Comparison of ENCODE assay signal across 9 cellular contexts in the genomic region with DNA sequence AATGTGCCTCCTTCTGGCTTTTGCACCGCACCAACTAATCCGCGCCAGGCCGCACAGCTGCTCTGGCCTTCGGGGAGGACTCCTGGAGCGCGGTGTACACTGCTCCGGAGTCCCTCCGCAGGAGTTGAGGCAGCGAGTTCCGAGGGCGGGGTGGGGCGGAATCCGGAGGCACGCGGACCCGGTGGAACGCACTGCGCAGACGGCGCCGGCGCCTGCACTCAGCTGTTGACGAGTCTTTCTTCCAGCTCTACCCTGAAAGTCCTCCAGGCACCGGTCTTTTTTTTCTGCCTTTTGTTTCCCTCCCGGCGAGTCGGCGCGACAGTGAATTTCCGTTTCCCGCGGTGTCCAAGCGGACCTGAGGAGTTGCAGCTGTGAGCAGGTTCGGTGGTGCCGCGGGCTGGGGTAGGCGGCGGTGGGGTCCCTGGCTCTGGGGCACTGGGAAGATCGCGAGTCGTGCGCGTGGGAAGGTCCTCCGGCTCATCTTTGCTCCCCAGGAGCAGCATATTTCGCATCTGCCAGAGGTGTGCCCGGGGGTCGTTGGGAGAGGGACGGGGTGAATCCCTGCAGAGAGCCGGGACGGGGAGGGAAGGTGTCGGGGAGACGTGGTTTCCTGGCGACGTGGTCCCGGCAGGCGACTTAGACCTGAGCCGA. TPM values are rescaled to one million over a fixed set of nuclear protein-coding genes. Genes with fewer than 3 reads are reported as not detected.
DNase-seq lines count a peak whose midpoint lies in the region; ATAC-seq and TF ChIP-seq lines count a peak whose summit lies in the region.
"Had no signal": no experiment of that assay in that cellular context is flagged by ENCODE, and none has a peak within 500 bp of the region (broad histone marks: within the 10 kb centered on the region; RNA-seq: fewer than 3 reads in every experiment).

No MANE protein-coding gene starts in this region.

- H3K4me3 ChIP-seq in SJCRH30 = peak overlapping the region; percentile 67
- H3K4me3 ChIP-seq in heart left ventricle = peak overlapping the region; percentile 54 to 86 (median 70)
- H3K4me3 ChIP-seq in parathyroid adenoma (ENCODE audit: low read depth, low read length) = peak overlapping the region; percentile 66

- peak overlapping the region; percentile 63 for H3K27ac Mint-ChIP-seq in activated naive CD8-positive, alpha-beta T cell treated with anti-CD3 and anti-CD28 coated beads for 36 hours

- H3K27me3 Mint-ChIP-seq in activated naive CD8-positive, alpha-beta T cell treated with anti-CD3 and anti-CD28 coated beads for 36 hours = peaks cover 60% of the 10 kb centered on the region

- intact Hi-C loops in heart left ventricle (cut with DNase I) = no loop called here

- H3K9me3 ChIP-seq in SJCRH30 (replicated peaks) (no peaks in the 10 kb centered on the region), heart left ventricle (no peaks in the 10 kb centered on the region), parathyroid adenoma (ENCODE audit: control insufficient read depth, low read length) (no peaks in the 10 kb centered on the region)

- no peaks in the 10 kb centered on the region for H3K36me3 Mint-ChIP-seq in activated naive CD8-positive, alpha-beta T cell treated with anti-CD3 and anti-CD28 coated beads for 36 hours

- TF ChIP-seq CTCF in heart left ventricle (IDR thresholded peaks at IDR 0.05) (no peak), parathyroid adenoma (IDR thresholded peaks at IDR 0.05) (no peak)

- no peaks in the 10 kb centered on the region for H3K79me2 ChIP-seq in parathyroid adenoma

- ATAC-seq in HG03442 (IDR thresholded peaks at IDR 0.05; ENCODE audit: unreplicated experiment) (peak; percentile 47), heart left ventricle (peak; percentile 95 to 99 (median 97))

- peak overlapping the region; percentile 96 for H3K4me2 ChIP-seq in parathyroid adenoma (ENCODE audit: low read length)

- peak overlapping the region; percentile 66 for H3K27ac ChIP-seq in SJCRH30
- H3K27ac ChIP-seq in heart left ventricle = peak overlapping the region; percentile 53 to 92 (median 86)
- no peak overlapping the region for H3K27ac ChIP-seq in parathyroid adenoma

- no peaks in the 10 kb centered on the region for H3K27me3 ChIP-seq in SJCRH30
- peaks cover 0 to 15% (median 0%) of the 10 kb centered on the region in 9 donors for H3K27me3 ChIP-seq in heart left ventricle
- H3K27me3 ChIP-seq in parathyroid adenoma (ENCODE audit: control insufficient read depth, insufficient read depth, low read length) = no peaks in the 10 kb centered on the region

- H2AFZ ChIP-seq in parathyroid adenoma = peak overlapping the region; percentile 93

- DNase-seq in DMS53 treated with DMSO at 0.1 percent for 48 hours (lab: John Stamatoyannopoulos, UW; ENCODE audit: unreplicated experiment) (peak; percentile 75), SJCRH30 (peak; percentile 88), heart left ventricle (peak; percentile 77 to 86 (median 86)), ureter (ENCODE audit: low spot score) (peak; percentile 75), HuH-7.5 (ENCODE audit: low spot score) (no peak)
- peak; percentile 66 for DNase-seq in activated naive CD8-positive, alpha-beta T cell treated with anti-CD3 and anti-CD28 coated beads for 36 hours

- peak overlapping the region; percentile 87 for H3K4me3 Mint-ChIP-seq in activated naive CD8-positive, alpha-beta T cell treated with anti-CD3 and anti-CD28 coated beads for 36 hours

- H3K36me3 ChIP-seq in SJCRH30 = 0 out of 2 replicates have a peak, but pooled peaks cover 5% of the 10 kb centered on the region
- H3K36me3 ChIP-seq in heart left ventricle = peaks cover 0 to 8% (median 0%) of the 10 kb centered on the region in 9 donors
- no peaks in the 10 kb centered on the region for H3K36me3 ChIP-seq in parathyroid adenoma (ENCODE audit: control insufficient read depth, insufficient read depth, low read length)

- WGBS in heart left ventricle, 4 donors = 0 to 2% (median 1%) methylated on average over 49 to 58 of the region's 58 CpGs

- no peak overlapping the region for H3K9ac ChIP-seq in parathyroid adenoma

- TF ChIP-seq POLR2A in heart left ventricle (IDR thresholded peaks at IDR 0.05) = no peak

- H3K9me3 Mint-ChIP-seq in activated naive CD8-positive, alpha-beta T cell treated with anti-CD3 and anti-CD28 coated beads for 36 hours = no peaks in the 10 kb centered on the region

- peaks cover 16% of the 10 kb centered on the region for H3K4me1 Mint-ChIP-seq in activated naive CD8-positive, alpha-beta T cell treated with anti-CD3 and anti-CD28 coated beads for 36 hours

- H3K4me1 ChIP-seq in SJCRH30 (no peaks in the 10 kb centered on the region), heart left ventricle (peaks cover 0 to 16% (median 6%) of the 10 kb centered on the region in 12 donors), parathyroid adenoma (no peaks in the 10 kb centered on the region)

RNA-seq across cellular contexts. Expression of gene SFTPD, which starts 44.1 kb away (rescaled TPM):
- total RNA-seq in SJCRH30 (2014; rRNA removed; shearing (Covaris generic)) = 0.22 TPM in 1 of 2 replicates, not detected in the other
- total RNA-seq in activated naive CD8-positive, alpha-beta T cell treated with anti-CD3 and anti-CD28 coated beads for 36 hours = not detected
- total RNA-seq in heart left ventricle (1 to 10 TPM in 5 of 9 donors, under 1 TPM in 3, not detected in 1; 0.21 to 1.9 (median 1.1) TPM), ureter (0.89 TPM)
- under 1 TPM; 0.12 to 0.27 TPM for polyA plus RNA-seq in heart left ventricle
- total RNA-seq: T-helper 2 cell treated with Interferon-gamma antibody and Interleukin-4, amounts not matched to agents 100 ng/mL and 5 ng/mL, for 36 hours had no signal
